19 cellular contexts compared by ENCODE assay signal in the genomic region with DNA sequence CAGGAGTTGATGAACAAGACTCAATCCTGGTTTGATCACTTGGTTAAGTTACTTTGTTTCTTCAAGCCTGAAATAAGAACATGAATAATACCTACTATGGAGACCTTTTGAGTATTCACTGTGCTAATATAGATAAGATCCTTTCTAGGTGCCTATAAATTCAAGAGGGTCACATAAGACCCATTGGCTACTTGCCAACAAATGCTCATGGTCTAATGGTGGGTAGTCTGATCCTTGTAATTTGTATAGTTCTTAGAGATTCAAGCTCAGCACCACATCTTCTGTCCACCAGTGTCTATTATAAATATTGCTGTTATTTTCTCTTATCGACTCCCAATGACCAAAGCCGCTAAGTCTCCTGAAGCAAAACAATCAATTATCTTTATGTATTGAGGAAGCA.
"Had no signal": no experiment of that assay in that cellular context is flagged by ENCODE, and none has a peak within 500 bp of the region (broad histone marks: within the 10 kb centered on the region; RNA-seq: fewer than 3 reads in every experiment).

No MANE protein-coding gene starts in this region.

- DNase-seq: activated B cell treated with CpG ODN at 0.5 μM for 24 hours; activated CD4-positive, alpha-beta T cell treated with anti-CD3 and anti-CD28 coated beads for 1 hour; activated CD4-positive, alpha-beta T cell treated with anti-CD3 and anti-CD28 coated beads, Interleukin-2, amount 10 ng/mL, durations not matched to agents 24 days and 14 days; activated CD4-positive, alpha-beta T cell treated with anti-CD3 and anti-CD28 coated beads, Interleukin-2, amount 50 U/mL, for 48 hours; activated CD8-positive, alpha-beta memory T cell treated with anti-CD3 and anti-CD28 coated beads, Interleukin-2, amount 10 ng/mL, durations not matched to agents 7 days and 5 days; activated effector memory CD4-positive, alpha-beta T cell treated with Interleukin-2 at 50 U/mL for 16 hours; activated naive CD4-positive, alpha-beta T cell; activated T-cell treated with anti-CD3 and anti-CD28 coated beads, Interleukin-2, amount 50 U/mL, for 24 hours; aorta; central memory CD4-positive, alpha-beta T cell; MM.1S; NCI-H1105 treated with DMSO at 0.1 percent for 48 hours; NCI-H1930; NCI-H2107; NCI-H446 treated with DMSO at 0.1 percent for 48 hours; NCI-H524 treated with DMSO at 0.1 percent for 48 hours; SIG-M5; T-helper 17 cell; T-helper 9 cell had no signal

- ATAC-seq: activated CD8-positive, alpha-beta memory T cell treated with anti-CD3 and anti-CD28 coated beads, Interleukin-2, amount 10 ng/mL, durations not matched to agents 7 days and 5 days; T-helper 17 cell had no signal
